In genomic region chr10:23390408-23390807, GRCh38 we compare ENCODE assay signal across 4 cellular contexts. TPM values are rescaled to one million over a fixed set of nuclear protein-coding genes. Genes with fewer than 3 reads are reported as not detected.
"Had no signal": no experiment of that assay in that cellular context is flagged by ENCODE, and none has a peak within 500 bp of the region (broad histone marks: within the 10 kb centered on the region; RNA-seq: fewer than 3 reads in every experiment).

No MANE protein-coding gene starts in this region.

RNA-seq across cellular contexts. Expression of gene C10orf67, which starts 45.8 kb away (rescaled TPM):
- total RNA-seq: GM23338, H4, H7, H9 had no signal
